Comparison of ENCODE assay signal across 8 cellular contexts in the genomic region with DNA sequence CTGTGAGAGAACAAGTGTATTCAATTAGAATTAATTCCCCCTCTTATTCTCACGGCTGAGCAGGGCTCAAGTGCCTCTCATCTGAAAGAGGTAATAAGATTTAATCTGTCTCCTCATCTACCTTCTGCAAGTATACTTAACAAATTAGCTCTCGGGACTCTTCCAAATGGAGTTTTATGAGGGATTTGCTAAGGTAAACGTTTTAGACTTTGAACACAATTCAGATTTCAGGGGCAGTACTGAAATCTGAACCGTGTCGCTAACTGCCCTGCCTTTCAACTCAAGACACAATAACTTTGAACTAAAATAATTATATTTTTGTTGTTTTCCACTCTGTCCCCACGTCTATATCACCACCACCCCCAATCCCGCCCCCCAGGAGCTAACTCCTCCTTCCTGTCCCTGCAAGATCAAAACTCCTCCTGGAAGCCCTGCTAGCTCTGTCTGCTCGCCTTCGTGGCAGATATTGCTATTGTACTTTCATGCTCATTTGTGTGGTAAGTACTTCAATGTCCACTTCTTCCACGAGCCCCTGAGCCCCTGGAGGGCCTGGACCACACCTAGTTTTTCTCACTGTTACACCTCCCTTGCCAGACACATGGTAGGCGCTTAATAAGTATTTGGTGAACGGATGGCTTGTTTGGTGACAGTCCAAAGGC. TPM values are rescaled to one million over a fixed set of nuclear protein-coding genes. Genes with fewer than 3 reads are reported as not detected.
DNase-seq lines count a peak whose midpoint lies in the region; FAIRE-seq and TF ChIP-seq lines count a peak whose summit lies in the region.
"Not testable (repeated sequence)": the region's sequence is repeated elsewhere in the genome, so short reads cannot be mapped to it uniquely, and the experiment has no call there.

No MANE protein-coding gene starts in this region.

- H3K27me3 Mint-ChIP-seq in activated naive CD8-positive, alpha-beta T cell; endothelial cell (ENCODE audit: unreplicated experiment); osteocyte (ENCODE audit: unreplicated experiment): not testable (repeated sequence)

- H3K9me3 Mint-ChIP-seq in activated naive CD8-positive, alpha-beta T cell (ENCODE audit: low read depth); endothelial cell (ENCODE audit: unreplicated experiment); osteocyte (ENCODE audit: unreplicated experiment): not testable (repeated sequence)

- dilution Hi-C loops in keratinocyte (cut with MboI; ENCODE audit: extremely low pct_ligation_motif_present, low sequenced_read_pairs) = not testable (repeated sequence)

- not testable (repeated sequence) for H3K27me3 ChIP-seq in keratinocyte (ENCODE audit: control insufficient read depth, extremely low read depth, insufficient read depth, low read length); transverse colon

- not testable (repeated sequence) for H3K36me3 ChIP-seq in keratinocyte (ENCODE audit: control insufficient read depth in 2 of 2, extremely low read depth in 1 of 2, insufficient read depth in 2 of 2, low read length in 2 of 2); transverse colon

- peak overlapping the region; percentile 92 for H3K4me3 Mint-ChIP-seq in activated naive CD8-positive, alpha-beta T cell
- H3K4me3 Mint-ChIP-seq in endothelial cell (ENCODE audit: unreplicated experiment) = peak overlapping the region; percentile 67
- H3K4me3 Mint-ChIP-seq in osteocyte (ENCODE audit: unreplicated experiment) = peak overlapping the region; percentile 80

- TF ChIP-seq CTCF in endothelial cell (IDR thresholded peaks at IDR 0.05; ENCODE audit: unreplicated experiment); keratinocyte (optimal IDR thresholded peaks at IDR 0.05 in 1 of 3, IDR thresholded peaks at IDR 0.05 in 1 of 3, conservative IDR thresholded peaks at IDR 0.05 in 1 of 3; ENCODE audit: extremely low read depth in 1 of 3, insufficient read depth in 2 of 3, low read length in 3 of 3); osteocyte (IDR thresholded peaks at IDR 0.05); transverse colon (IDR thresholded peaks at IDR 0.05): not testable (repeated sequence)

- in situ Hi-C loops in transverse colon (cut with MboI; ENCODE audit: low pct_ligation_motif_present in 1 of 4, low pct_unique_long_range_greater_than_20kb in 1 of 4, low sequenced_read_pairs in 3 of 4) = not testable (repeated sequence)

- not testable (repeated sequence) for H3K27ac Mint-ChIP-seq in activated naive CD8-positive, alpha-beta T cell; endothelial cell (ENCODE audit: unreplicated experiment)
- H3K27ac Mint-ChIP-seq in osteocyte (ENCODE audit: unreplicated experiment) = peak overlapping the region; percentile 84

- not testable (repeated sequence) for H3K9me3 ChIP-seq in keratinocyte (ENCODE audit: control insufficient read depth, low read depth, low read length); transverse colon

- H3K9ac ChIP-seq in keratinocyte (ENCODE audit: control insufficient read depth, extremely low read depth, insufficient read depth, low read length) = peak overlapping the region; percentile 75

- H4K20me1 ChIP-seq in keratinocyte (ENCODE audit: control insufficient read depth, extremely low read depth, insufficient read depth, low read length) = not testable (repeated sequence)

- peaks cover 25% of the 10 kb centered on the region for H3K4me1 Mint-ChIP-seq in activated naive CD8-positive, alpha-beta T cell (ENCODE audit: low read depth)
- not testable (repeated sequence) for H3K4me1 Mint-ChIP-seq in endothelial cell (ENCODE audit: unreplicated experiment)
- H3K4me1 Mint-ChIP-seq in osteocyte (ENCODE audit: unreplicated experiment) = peaks cover 12% of the 10 kb centered on the region

- DNase-seq in DMS79 (lab: John Stamatoyannopoulos, UW) = peak; percentile 79
- DNase-seq in LHCN-M2 (ENCODE audit: low read depth) = peak; percentile 39
- DNase-seq in RPMI8226 = peak; percentile 6
- not testable (repeated sequence) for DNase-seq in endothelial cell (ENCODE audit: low spot score); keratinocyte (ENCODE audit: low read depth, low spot score); osteocyte (ENCODE audit: extremely low spot score, unreplicated experiment)
- peak; percentile 37 for DNase-seq in transverse colon

- not testable (repeated sequence) for H3K36me3 Mint-ChIP-seq in activated naive CD8-positive, alpha-beta T cell; endothelial cell (ENCODE audit: low read depth, unreplicated experiment); osteocyte (ENCODE audit: unreplicated experiment)

- TF ChIP-seq EP300 in transverse colon (IDR thresholded peaks at IDR 0.05; ENCODE audit: low read depth) = not testable (repeated sequence)

- H3K9me1 ChIP-seq in keratinocyte (ENCODE audit: control insufficient read depth, extremely low read depth, insufficient read depth, low read length) = not testable (repeated sequence)

- intact Hi-C loops in transverse colon (cut with DNase I; ENCODE audit: low total_unique reads) = not testable (repeated sequence)

- H3K4me1 ChIP-seq in keratinocyte (ENCODE audit: control insufficient read depth, extremely low read depth, insufficient read depth, low read length) = not testable (repeated sequence)
- peaks cover 0 to 17% (median 6%) of the 10 kb centered on the region in 4 donors for H3K4me1 ChIP-seq in transverse colon

- peak overlapping the region; percentile 40 for H2AFZ ChIP-seq in keratinocyte (ENCODE audit: control insufficient read depth, low read length)

- TF ChIP-seq POLR2A in transverse colon (IDR thresholded peaks at IDR 0.05) = not testable (repeated sequence)

- H3K79me2 ChIP-seq in keratinocyte (ENCODE audit: control insufficient read depth, insufficient read depth, low read length) = not testable (repeated sequence)

- H3K4me3 ChIP-seq in keratinocyte (ENCODE audit: control insufficient read depth in 2 of 3, extremely low read depth in 1 of 3, insufficient read depth in 2 of 3, low read depth in 1 of 3, low read length in 3 of 3) (peak overlapping the region; percentile 57 to 69 (median 58)), transverse colon (peak overlapping the region; percentile 35 to 99 (median 62))

- peak overlapping the region; percentile 70 for H3K4me2 ChIP-seq in keratinocyte (ENCODE audit: control insufficient read depth, extremely low read depth, insufficient read depth, low read depth, low read length)

- peak overlapping the region; percentile 71 for H3K27ac ChIP-seq in keratinocyte (ENCODE audit: control insufficient read depth, insufficient read depth, low read length)
- H3K27ac ChIP-seq in transverse colon = peak overlapping the region; percentile 92 to 98 (median 94)

- WGBS in transverse colon (ENCODE audit: low coverage in 1 of 2), 2 donors = 0 to 9% methylated on average over 2 to 12 of the region's 12 CpGs

- FAIRE-seq in keratinocyte (lab: Jason Lieb, UNC) = not testable (repeated sequence)

RNA-seq across cellular contexts. Expression of gene ROPN1B, which starts 54.1 kb away (rescaled TPM):
- total RNA-seq in LHCN-M2 (2014; rRNA removed) = not detected in 2 replicates
- not detected for polyA plus RNA-seq in LHCN-M2 (2012)
- total RNA-seq in endothelial cell (ENCODE audit: unreplicated experiment) = not detected
- polyA plus RNA-seq in keratinocyte = 0.12 to 0.14 TPM in 2 of 3 replicates, not detected in the other
- not detected for polyA plus RNA-seq in keratinocyte (2011; ENCODE audit: low read depth)
- 0.21 TPM in 1 of 2 replicates, not detected in the other for polyA plus RNA-seq in keratinocyte (2011; cell fraction: cytosol; rRNA removed)
- polyA plus RNA-seq in keratinocyte (2011; cell fraction: nucleus; rRNA removed) = not detected in 2 replicates
- polyA plus RNA-seq in keratinocyte (2012; ENCODE audit: low replicate concordance) = not detected in 2 replicates
- polyA minus RNA-seq in keratinocyte = not detected in 3 replicates
- polyA minus RNA-seq in keratinocyte (2011; cell fraction: cytosol; rRNA and poly(A)+ RNA removed) = not detected
- polyA minus RNA-seq in keratinocyte (2011; cell fraction: nucleus; rRNA and poly(A)+ RNA removed) = not detected in 2 replicates
- total RNA-seq in osteocyte = not detected in 2 replicates
- total RNA-seq in transverse colon = not detected
